Comparison of ENCODE assay signal across 10 cellular contexts in genomic region chr7:30433082-30433481, GRCh38. TPM values are rescaled to one million over a fixed set of nuclear protein-coding genes. Genes with fewer than 3 reads are reported as not detected.
DNase-seq lines count a peak whose midpoint lies in the region; TF ChIP-seq lines count a peak whose summit lies in the region.
"Had no signal": no experiment of that assay in that cellular context is flagged by ENCODE, and none has a peak within 500 bp of the region (broad histone marks: within the 10 kb centered on the region; RNA-seq: fewer than 3 reads in every experiment).

No MANE protein-coding gene starts in this region.

- TF ChIP-seq POLR2A in NB4 (IDR thresholded peaks at IDR 0.05; ENCODE audit: extremely low read depth, insufficient read length): no peak

- TF ChIP-seq CTCF in NB4 (IDR thresholded peaks at IDR 0.05; ENCODE audit: low read depth, low read length): no peak

- DNase-seq in AG08395 (ENCODE audit: low spot score) (peak; percentile 69), NB4 (ENCODE audit: low read depth) (peak; percentile 92), fibroblast of gingiva (ENCODE audit: low read depth) (peak; percentile 90), myocyte (ENCODE audit: low read depth) (peak; percentile 36), foreskin melanocyte (no peak), HuH-7 (ENCODE audit: low spot score) (no peak), OCI-M2 (lab: John Stamatoyannopoulos, UW; ENCODE audit: unreplicated experiment) (no peak)
- DNase-seq in stimulated activated CD4-positive, alpha-beta T cell treated with anti-CD3 and anti-CD28 coated beads, Interleukin-2, amount 100 ng/mL, for 24 hours: no peak
- DNase-seq: immature natural killer cell, NCI-H226 had no signal

- no peak overlapping the region for H3K4me3 ChIP-seq in NB4 (ENCODE audit: low read depth, low read length)

RNA-seq across cellular contexts. Expression of gene NOD1, which starts 45.5 kb away (rescaled TPM):
- total RNA-seq in myocyte: 12.0 and 14.1 TPM in 2 replicates
- 7.5 TPM for polyA plus RNA-seq in myocyte (2012)

Comparison
In these comparisons a context has a peak if more than half of its experiments do, and no peak if none do; other contexts are left out.
1. DNase-seq: peak in AG08395 (single experiment), NB4 (single experiment), fibroblast of gingiva (single experiment) and myocyte (single experiment); none in foreskin melanocyte (single experiment), stimulated activated CD4-positive, alpha-beta T cell treated with anti-CD3 and anti-CD28 coated beads, Interleukin-2, amount 100 ng/mL, for 24 hours (0 of 2), HuH-7 (single experiment) and OCI-M2 (single experiment).